ENCODE assay signal across 9 cellular contexts in the genomic region with DNA sequence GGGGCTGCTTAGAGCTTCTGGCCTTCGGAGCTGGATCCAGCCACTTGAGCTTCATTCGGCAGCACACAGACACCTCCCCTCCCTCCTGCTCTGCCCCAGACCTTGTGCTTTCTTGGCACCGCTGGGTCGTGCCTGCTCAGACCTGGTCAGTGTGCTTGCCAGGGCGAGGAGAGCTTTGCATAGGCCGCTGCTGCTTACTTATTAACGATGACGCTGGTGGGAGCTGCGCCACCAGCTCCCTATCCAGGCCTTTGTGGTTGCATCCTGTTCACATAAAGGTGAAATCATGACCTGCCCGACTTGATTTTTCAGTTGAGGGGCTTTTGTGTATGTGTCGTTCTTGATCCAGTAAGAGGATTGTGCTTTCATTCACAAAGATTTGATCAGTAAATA.
DNase-seq lines count a peak whose midpoint lies in the region; ATAC-seq and TF ChIP-seq lines count a peak whose summit lies in the region.
"Had no signal": no experiment of that assay in that cellular context is flagged by ENCODE, and none has a peak within 500 bp of the region (broad histone marks: within the 10 kb centered on the region; RNA-seq: fewer than 3 reads in every experiment).

No MANE protein-coding gene starts in this region.

- H3K4me3 ChIP-seq in GM12865 (ENCODE audit: low read depth, low read length) = peak overlapping the region; percentile 66
- H3K4me3 ChIP-seq: K562 had no signal

- TF ChIP-seq CTCF in GM12865 (IDR thresholded peaks at IDR 0.05; ENCODE audit: insufficient read depth, low read depth, low read length, missing control alignments) (no peak), GM13977 (IDR thresholded peaks at IDR 0.05; ENCODE audit: extremely low read depth, insufficient read depth, missing control alignments) (no peak)

- DNase-seq in GM12865 (ENCODE audit: low read depth) (peak; percentile 63), NCI-H2196 treated with DMSO at 0.1 percent for 48 hours (lab: John Stamatoyannopoulos, UW; ENCODE audit: unreplicated experiment) (peak; percentile 88), putamen (ENCODE audit: low spot score) (peak; percentile 66), NCI-H1436 (lab: John Stamatoyannopoulos, UW) (no peak), GM13977 (ENCODE audit: low spot score) (no peak), DMS 273 treated with DMSO at 0.1 percent for 48 hours (lab: John Stamatoyannopoulos, UW) (no peak)

- peak; percentile 51 for ATAC-seq in GM21786 (IDR thresholded peaks at IDR 0.05; ENCODE audit: unreplicated experiment)
- ATAC-seq in esophagus mucosa = peak; percentile 91
- ATAC-seq: K562 had no signal

- in situ Hi-C loops in GM13977 (cut with MboI; ENCODE audit: low pct_unique_long_range_greater_than_20kb, low sequenced_read_pairs, unreplicated experiment) = no loop called here

Comparison
In these comparisons a context has a peak if more than half of its experiments do, and no peak if none do; other contexts are left out.
1. DNase-seq: peak in GM12865 (single experiment), NCI-H2196 treated with DMSO at 0.1 percent for 48 hours (single experiment) and putamen (single experiment); none in NCI-H1436 (single experiment), GM13977 (single experiment) and DMS 273 treated with DMSO at 0.1 percent for 48 hours (single experiment).